1 cellular context compared by ENCODE assay signal in genomic region chr1:229252228-229252984, GRCh38.
TF ChIP-seq lines count a peak whose summit lies in the region.

No MANE protein-coding gene starts in this region.

TF ChIP-seq in GM23338, 12 proteins besides CTCF, POLR2A, EP300 and RAD21 (continued from another document):
- TF ChIP-seq ZNF462 (CRISPR knock-in tag; IDR thresholded peaks at IDR 0.05): no peak
- TF ChIP-seq, protein P1, sequence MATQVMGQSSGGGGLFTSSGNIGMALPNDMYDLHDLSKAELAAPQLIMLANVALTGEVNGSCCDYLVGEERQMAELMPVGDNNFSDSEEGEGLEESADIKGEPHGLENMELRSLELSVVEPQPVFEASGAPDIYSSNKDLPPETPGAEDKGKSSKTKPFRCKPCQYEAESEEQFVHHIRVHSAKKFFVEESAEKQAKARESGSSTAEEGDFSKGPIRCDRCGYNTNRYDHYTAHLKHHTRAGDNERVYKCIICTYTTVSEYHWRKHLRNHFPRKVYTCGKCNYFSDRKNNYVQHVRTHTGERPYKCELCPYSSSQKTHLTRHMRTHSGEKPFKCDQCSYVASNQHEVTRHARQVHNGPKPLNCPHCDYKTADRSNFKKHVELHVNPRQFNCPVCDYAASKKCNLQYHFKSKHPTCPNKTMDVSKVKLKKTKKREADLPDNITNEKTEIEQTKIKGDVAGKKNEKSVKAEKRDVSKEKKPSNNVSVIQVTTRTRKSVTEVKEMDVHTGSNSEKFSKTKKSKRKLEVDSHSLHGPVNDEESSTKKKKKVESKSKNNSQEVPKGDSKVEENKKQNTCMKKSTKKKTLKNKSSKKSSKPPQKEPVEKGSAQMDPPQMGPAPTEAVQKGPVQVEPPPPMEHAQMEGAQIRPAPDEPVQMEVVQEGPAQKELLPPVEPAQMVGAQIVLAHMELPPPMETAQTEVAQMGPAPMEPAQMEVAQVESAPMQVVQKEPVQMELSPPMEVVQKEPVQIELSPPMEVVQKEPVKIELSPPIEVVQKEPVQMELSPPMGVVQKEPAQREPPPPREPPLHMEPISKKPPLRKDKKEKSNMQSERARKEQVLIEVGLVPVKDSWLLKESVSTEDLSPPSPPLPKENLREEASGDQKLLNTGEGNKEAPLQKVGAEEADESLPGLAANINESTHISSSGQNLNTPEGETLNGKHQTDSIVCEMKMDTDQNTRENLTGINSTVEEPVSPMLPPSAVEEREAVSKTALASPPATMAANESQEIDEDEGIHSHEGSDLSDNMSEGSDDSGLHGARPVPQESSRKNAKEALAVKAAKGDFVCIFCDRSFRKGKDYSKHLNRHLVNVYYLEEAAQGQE (IDR thresholded peaks at IDR 0.05; ENCODE audit: unreplicated experiment): no peak
- TF ChIP-seq ZNF114 (CRISPR knock-in tag; IDR thresholded peaks at IDR 0.05): no peak
- TF ChIP-seq EZH2 (IDR thresholded peaks at IDR 0.05; ENCODE audit: low read depth, unreplicated experiment): no peak
- TF ChIP-seq JUNB (IDR thresholded peaks at IDR 0.05; ENCODE audit: unreplicated experiment): no peak
- no peak for TF ChIP-seq NANOG (IDR thresholded peaks at IDR 0.05; ENCODE audit: borderline replicate concordance)
- no peak for TF ChIP-seq EZH2phosphoT487 (IDR thresholded peaks at IDR 0.05; ENCODE audit: unreplicated experiment)
- TF ChIP-seq, protein P2, sequence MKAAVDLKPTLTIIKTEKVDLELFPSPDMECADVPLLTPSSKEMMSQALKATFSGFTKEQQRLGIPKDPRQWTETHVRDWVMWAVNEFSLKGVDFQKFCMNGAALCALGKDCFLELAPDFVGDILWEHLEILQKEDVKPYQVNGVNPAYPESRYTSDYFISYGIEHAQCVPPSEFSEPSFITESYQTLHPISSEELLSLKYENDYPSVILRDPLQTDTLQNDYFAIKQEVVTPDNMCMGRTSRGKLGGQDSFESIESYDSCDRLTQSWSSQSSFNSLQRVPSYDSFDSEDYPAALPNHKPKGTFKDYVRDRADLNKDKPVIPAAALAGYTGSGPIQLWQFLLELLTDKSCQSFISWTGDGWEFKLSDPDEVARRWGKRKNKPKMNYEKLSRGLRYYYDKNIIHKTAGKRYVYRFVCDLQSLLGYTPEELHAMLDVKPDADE (IDR thresholded peaks at IDR 0.05): no peak
- no peak for TF ChIP-seq CREB1 (CRISPR knock-in tag; IDR thresholded peaks at IDR 0.05; ENCODE audit: low read depth)
- TF ChIP-seq STAT1 (IDR thresholded peaks at IDR 0.05; ENCODE audit: unreplicated experiment): no peak
- no peak for TF ChIP-seq POLR2AphosphoS5 (IDR thresholded peaks at IDR 0.05; ENCODE audit: low read depth)
